In the genomic region with DNA sequence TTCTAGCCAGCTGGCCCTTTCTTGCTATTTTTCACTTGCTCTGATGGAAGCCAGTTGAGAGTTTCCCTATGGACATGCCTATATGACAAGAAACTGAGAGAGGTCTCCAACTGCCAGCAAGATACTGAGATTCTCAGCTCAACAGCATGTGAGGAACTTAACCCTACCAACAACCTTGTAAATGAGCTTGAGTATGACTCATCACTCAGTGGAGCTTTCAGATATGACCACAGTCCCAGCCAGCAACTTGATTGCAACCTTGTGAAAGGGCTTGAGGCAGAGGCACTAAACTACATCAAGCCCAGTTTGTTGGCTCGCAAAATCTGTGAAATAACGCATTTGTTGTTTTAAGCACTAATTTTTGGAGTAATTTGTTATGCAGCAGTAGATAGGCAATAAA, we compare ENCODE assay signal across 9 cellular contexts.
A peak's percentile ranks its signal among the peaks of the same experiment; 100 is the strongest.
DNase-seq lines count a peak whose midpoint lies in the region; ATAC-seq and TF ChIP-seq lines count a peak whose summit lies in the region.
"Had no signal": no experiment of that assay in that cellular context is flagged by ENCODE, and none has a peak within 500 bp of the region (broad histone marks: within the 10 kb centered on the region; RNA-seq: fewer than 3 reads in every experiment).

No MANE protein-coding gene starts in this region.

- no peak for TF ChIP-seq CTCF in NB4 (IDR thresholded peaks at IDR 0.05; ENCODE audit: low read depth, low read length)
- TF ChIP-seq CTCF in CD14-positive monocyte (IDR thresholded peaks at IDR 0.05): no peak

- H3K4me1 Mint-ChIP-seq in CD14-positive monocyte: no peaks in the 10 kb centered on the region
- no peaks in the 10 kb centered on the region for H3K4me1 Mint-ChIP-seq in activated CD8-positive, alpha-beta memory T cell treated with anti-CD3 and anti-CD28 coated beads, Interleukin-2, amount 10 ng/mL, durations not matched to agents 7 days and 5 days

- intact Hi-C loops in CD14-positive monocyte (cut with micrococcal nuclease): no loop called here

- peaks cover 0 to 3% (median 2%) of the 10 kb centered on the region in 3 donors for H3K27me3 Mint-ChIP-seq in CD14-positive monocyte (ENCODE audit: low read depth in 3 of 3)
- H3K27me3 Mint-ChIP-seq in activated CD8-positive, alpha-beta memory T cell treated with anti-CD3 and anti-CD28 coated beads, Interleukin-2, amount 10 ng/mL, durations not matched to agents 7 days and 5 days: peaks cover 2% of the 10 kb centered on the region

- peak; percentile 89 for ATAC-seq in GM18498 (IDR thresholded peaks at IDR 0.05; ENCODE audit: unreplicated experiment)
- no peak for ATAC-seq in GM19324 (IDR thresholded peaks at IDR 0.05; ENCODE audit: low FRiP score, unreplicated experiment)
- no peak for ATAC-seq in activated CD8-positive, alpha-beta memory T cell treated with anti-CD3 and anti-CD28 coated beads, Interleukin-2, amount 10 ng/mL, durations not matched to agents 7 days and 5 days
- ATAC-seq in HG02571 (IDR thresholded peaks at IDR 0.05; ENCODE audit: unreplicated experiment): no peak

- H3K4me3 Mint-ChIP-seq in CD14-positive monocyte: no peak overlapping the region
- H3K4me3 Mint-ChIP-seq in activated CD8-positive, alpha-beta memory T cell treated with anti-CD3 and anti-CD28 coated beads, Interleukin-2, amount 10 ng/mL, durations not matched to agents 7 days and 5 days: no peak overlapping the region

- no peak for TF ChIP-seq POLR2A in NB4 (IDR thresholded peaks at IDR 0.05; ENCODE audit: extremely low read depth, insufficient read length)

- CTCF ChIA-PET in activated CD8-positive, alpha-beta memory T cell treated with anti-CD3 and anti-CD28 coated beads, Interleukin-2, amount 10 ng/mL, durations not matched to agents 7 days and 5 days (lab: Charles Lee): no interaction called here

- no peak overlapping the region for H3K4me3 ChIP-seq in NB4 (ENCODE audit: low read depth, low read length)

- H3K9me3 Mint-ChIP-seq in CD14-positive monocyte: peaks cover 0 to 6% (median 1%) of the 10 kb centered on the region in 7 donors
- no peaks in the 10 kb centered on the region for H3K9me3 Mint-ChIP-seq in activated CD8-positive, alpha-beta memory T cell treated with anti-CD3 and anti-CD28 coated beads, Interleukin-2, amount 10 ng/mL, durations not matched to agents 7 days and 5 days (ENCODE audit: low read depth)

- DNase-seq in HCEC 1CT (peak; percentile 55), NB4 (ENCODE audit: low read depth) (peak; percentile 84), iPS DF 19.7 (ENCODE audit: low read depth, low spot score) (peak; percentile 7), CD14-positive monocyte (ENCODE audit: low spot score) (no peak)
- DNase-seq in activated CD8-positive, alpha-beta memory T cell treated with anti-CD3 and anti-CD28 coated beads, Interleukin-2, amount 10 ng/mL, durations not matched to agents 7 days and 5 days: no peak
- DNase-seq: NCI-H2107 had no signal

- H3K36me3 Mint-ChIP-seq in CD14-positive monocyte: no peaks in the 10 kb centered on the region
- H3K36me3 Mint-ChIP-seq in activated CD8-positive, alpha-beta memory T cell treated with anti-CD3 and anti-CD28 coated beads, Interleukin-2, amount 10 ng/mL, durations not matched to agents 7 days and 5 days: no peaks in the 10 kb centered on the region

- no peak overlapping the region for H3K27ac Mint-ChIP-seq in CD14-positive monocyte
- H3K27ac Mint-ChIP-seq in activated CD8-positive, alpha-beta memory T cell treated with anti-CD3 and anti-CD28 coated beads, Interleukin-2, amount 10 ng/mL, durations not matched to agents 7 days and 5 days: no peak overlapping the region

Comparison
In these comparisons a context has a peak if more than half of its experiments do, and no peak if none do; other contexts are left out.
1. DNase-seq: peak in HCEC 1CT (single experiment), NB4 (single experiment) and iPS DF 19.7 (single experiment); none in CD14-positive monocyte (single experiment) and activated CD8-positive, alpha-beta memory T cell treated with anti-CD3 and anti-CD28 coated beads, Interleukin-2, amount 10 ng/mL, durations not matched to agents 7 days and 5 days (single experiment).